Comparison of ENCODE assay signal across 17 cellular contexts in genomic region chr9:36040271-36040925, GRCh38. TPM values are rescaled to one million over a fixed set of nuclear protein-coding genes. Genes with fewer than 3 reads are reported as not detected.
DNase-seq lines count a peak whose midpoint lies in the region; ATAC-seq, FAIRE-seq and TF ChIP-seq lines count a peak whose summit lies in the region.
"Had no signal": no experiment of that assay in that cellular context is flagged by ENCODE, and none has a peak within 500 bp of the region (broad histone marks: within the 10 kb centered on the region; RNA-seq: fewer than 3 reads in every experiment).

No MANE protein-coding gene starts in this region.

- no peaks in the 10 kb centered on the region for H3K9me1 ChIP-seq in keratinocyte (ENCODE audit: control insufficient read depth, extremely low read depth, insufficient read depth, low read length)

- H3K36me3 ChIP-seq in GM23248 (ENCODE audit: low read depth) (peaks cover 16% of the 10 kb centered on the region; the same call in 1 of the 2 replicates), keratinocyte (ENCODE audit: control insufficient read depth in 2 of 2, extremely low read depth in 1 of 2, insufficient read depth in 2 of 2, low read length in 2 of 2) (no peaks in the 10 kb centered on the region)
- H3K36me3 ChIP-seq: esophagus muscularis mucosa, right lobe of liver had no signal

- H3K4me3 ChIP-seq in AG04450 (ENCODE audit: low read depth, low read length), result peak overlapping the region; percentile 43
- peak overlapping the region; percentile 93 for H3K4me3 ChIP-seq in GM23248
- no peak overlapping the region for H3K4me3 ChIP-seq in keratinocyte (ENCODE audit: control insufficient read depth in 2 of 3, extremely low read depth in 1 of 3, insufficient read depth in 2 of 3, low read depth in 1 of 3, low read length in 3 of 3)
- H3K4me3 ChIP-seq: esophagus muscularis mucosa, right lobe of liver had no signal

- peaks cover 62% of the 10 kb centered on the region for H3K4me1 ChIP-seq in GM23248 (ENCODE audit: insufficient read depth)
- H3K4me1 ChIP-seq in keratinocyte (ENCODE audit: control insufficient read depth, extremely low read depth, insufficient read depth, low read length), result peaks cover 20% of the 10 kb centered on the region
- H3K4me1 ChIP-seq: right lobe of liver had no signal

- H2AFZ ChIP-seq in GM23248 (no peak overlapping the region), keratinocyte (ENCODE audit: control insufficient read depth, low read length) (no peak overlapping the region)

- dilution Hi-C loops in keratinocyte (cut with MboI; ENCODE audit: extremely low pct_ligation_motif_present, low sequenced_read_pairs), result no loop called here

- CTCF ChIA-PET in AG04450 (lab: Charles Lee), result interaction anchor here (1.5 kb wide), 1 partner anchor 126 kb away, joined by 5 read pairs; no protein-coding TSS in a partner anchor
- CTCF ChIA-PET in RWPE1 (lab: Yijun Ruan, JAX), result interaction anchor here (0.6 kb wide), 1 partner anchor 295 kb away, joined by 3 read pairs; no protein-coding TSS in a partner anchor

- FAIRE-seq in keratinocyte (lab: Jason Lieb, UNC), result no peak

- H3K79me2 ChIP-seq in GM23248 (ENCODE audit: insufficient read depth), result peaks cover 89% of the 10 kb centered on the region
- peaks cover 14% of the 10 kb centered on the region for H3K79me2 ChIP-seq in keratinocyte (ENCODE audit: control insufficient read depth, insufficient read depth, low read length)

- no peaks in the 10 kb centered on the region for H3K9me2 ChIP-seq in GM23248 (ENCODE audit: insufficient read depth)

- ATAC-seq in GM21423 (IDR thresholded peaks at IDR 0.05; ENCODE audit: unreplicated experiment), result no peak
- ATAC-seq: activated naive CD8-positive, alpha-beta T cell treated with anti-CD3 and anti-CD28 coated beads, Interleukin-2, amount 50 U/mL, for 24 hours; right lobe of liver had no signal

- H3K9me3 ChIP-seq in AG04450 (ENCODE audit: control insufficient read depth, insufficient read depth, low read length), result no peaks in the 10 kb centered on the region
- H3K9me3 ChIP-seq in GM23248 (ENCODE audit: low read depth), result no peaks in the 10 kb centered on the region
- no peaks in the 10 kb centered on the region for H3K9me3 ChIP-seq in keratinocyte (ENCODE audit: control insufficient read depth, low read depth, low read length)
- H3K9me3 ChIP-seq: esophagus muscularis mucosa, right lobe of liver had no signal

- in situ Hi-C loops in GM23248 (cut with MboI), result no loop called here

- DNase-seq in AG04450 (ENCODE audit: low read depth, low spot score) (no peak), GM23248 (peak; percentile 47), keratinocyte (ENCODE audit: low read depth, low spot score) (no peak), GM19240 (ENCODE audit: insufficient read length, low spot score) (no peak), NCI-H446 treated with DMSO at 0.1 percent for 48 hours (lab: John Stamatoyannopoulos, UW) (no peak), RWPE1 (ENCODE audit: low spot score) (no peak)
- DNase-seq: activated CD4-positive, alpha-beta T cell treated with anti-CD3 and anti-CD28 coated beads for 1 hour; activated naive CD8-positive, alpha-beta T cell treated with anti-CD3 and anti-CD28 coated beads, Interleukin-2, amount 50 U/mL, for 24 hours; cortex of kidney; GOT3; hippocampal formation; NCI-H69; right lobe of liver; stimulated activated CD4-positive, alpha-beta T cell treated with anti-CD3 and anti-CD28 coated beads, Interleukin-4, amount 100 ng/mL, for 24 hours had no signal

- peak overlapping the region; percentile 99 for H3K4me2 ChIP-seq in GM23248 (ENCODE audit: unreplicated experiment)
- H3K4me2 ChIP-seq in keratinocyte (ENCODE audit: control insufficient read depth, extremely low read depth, insufficient read depth, low read depth, low read length), result peak overlapping the region; percentile 22

- TF ChIP-seq CTCF in AG04450 (IDR thresholded peaks at IDR 0.05; ENCODE audit: low read depth, low read length) (no peak), VCaP (conservative IDR thresholded peaks at IDR 0.05) (no peak), keratinocyte (optimal IDR thresholded peaks at IDR 0.05 in 1 of 3, IDR thresholded peaks at IDR 0.05 in 1 of 3, conservative IDR thresholded peaks at IDR 0.05 in 1 of 3; ENCODE audit: extremely low read depth in 1 of 3, insufficient read depth in 2 of 3, low read length in 3 of 3) (no peak), RWPE1 (conservative IDR thresholded peaks at IDR 0.05; ENCODE audit: low read depth) (no peak)

- POLR2A ChIA-PET in AG04450 (lab: Yijun Ruan, JAX) (interaction anchor here (0.6 to 1.5 kb wide), 3 partner anchors 11 to 62 kb away, joined by 4 to 5 read pairs (median 4); no protein-coding TSS in a partner anchor), RWPE1 (lab: Yijun Ruan, JAX; ENCODE audit: low non-redundant PET) (no interaction called here)

- H3K27me3 ChIP-seq in AG04450 (ENCODE audit: control insufficient read depth, insufficient read depth, low read length) (no peaks in the 10 kb centered on the region), GM23248 (replicated peaks; ENCODE audit: insufficient read depth) (no peaks in the 10 kb centered on the region), keratinocyte (ENCODE audit: control insufficient read depth, extremely low read depth, insufficient read depth, low read length) (no peaks in the 10 kb centered on the region)
- H3K27me3 ChIP-seq: esophagus muscularis mucosa, right lobe of liver had no signal

- 65 to 79% methylated on average over 1 of the region's 1 CpG for WGBS in GM23248 (ENCODE audit: low coverage in 1 of 2, low lambda C conversion rate in 2 of 2, missing lambda C conversion rate in 2 of 2), 2 experiments

- H4K20me1 ChIP-seq in GM23248 (ENCODE audit: insufficient read depth) (peaks cover 14% of the 10 kb centered on the region; the same call in 1 of the 2 replicates), keratinocyte (ENCODE audit: control insufficient read depth, extremely low read depth, insufficient read depth, low read length) (no peaks in the 10 kb centered on the region)

- H3K9ac ChIP-seq in GM23248, result peak overlapping the region; percentile 88; the same call in 1 of the 2 replicates
- H3K9ac ChIP-seq in keratinocyte (ENCODE audit: control insufficient read depth, extremely low read depth, insufficient read depth, low read length), result no peak overlapping the region

- peaks cover 80% of the 10 kb centered on the region for H3F3A ChIP-seq in GM23248 (ENCODE audit: insufficient read depth)

- H3K27ac ChIP-seq in AG04450 (ENCODE audit: low read depth, low read length) (no peak overlapping the region), GM23248 (peak overlapping the region; percentile 81), VCaP (peak overlapping the region; percentile 61), keratinocyte (ENCODE audit: control insufficient read depth, insufficient read depth, low read length) (no peak overlapping the region), RWPE1 (no peak overlapping the region)
- H3K27ac ChIP-seq: right lobe of liver had no signal

RNA-seq across cellular contexts. Expression of gene RECK, which starts 3.7 kb away (rescaled TPM):
- 103 and 112 TPM in 2 replicates for polyA plus RNA-seq in AG04450 (2011; rRNA removed)
- 62.4 and 62.8 TPM in 2 replicates for polyA minus RNA-seq in AG04450 (2011; rRNA and poly(A)+ RNA removed)
- total RNA-seq in GM23248 (2014; rRNA removed; shearing (Covaris generic)), result 113 and 127 TPM in 2 replicates
- polyA plus RNA-seq in GM23248 (2016; fragmentation: Nextera tagmentation; extraction: Ambion mirVana), result 161 and 165 TPM in 2 replicates
- polyA plus RNA-seq in keratinocyte, result 3.3 to 4.6 TPM (median 4.0 TPM) in 3 replicates
- polyA plus RNA-seq in keratinocyte (2011; ENCODE audit: low read depth), result 1.6 TPM
- 2.4 and 4.2 TPM in 2 replicates for polyA plus RNA-seq in keratinocyte (2011; cell fraction: cytosol; rRNA removed)
- polyA plus RNA-seq in keratinocyte (2011; cell fraction: nucleus; rRNA removed), result 7.0 and 7.8 TPM in 2 replicates
- polyA plus RNA-seq in keratinocyte (2012; ENCODE audit: low replicate concordance), result 1.5 and 3.4 TPM in 2 replicates
- 0.89 to 5.4 TPM (median 5.2 TPM) in 3 replicates for polyA minus RNA-seq in keratinocyte
- polyA minus RNA-seq in keratinocyte (2011; cell fraction: cytosol; rRNA and poly(A)+ RNA removed), result 3.6 TPM
- polyA minus RNA-seq in keratinocyte (2011; cell fraction: nucleus; rRNA and poly(A)+ RNA removed), result 4.1 and 10.2 TPM in 2 replicates

Comparison
In these comparisons a context has a peak if more than half of its experiments do, and no peak if none do; other contexts are left out.
1. H3K27ac ChIP-seq: peak in GM23248 (single experiment) and VCaP (single experiment); none in AG04450 (single experiment), keratinocyte (single experiment) and RWPE1 (single experiment).
2. H3K4me3 ChIP-seq: peak in AG04450 (single experiment) and GM23248 (single experiment); none in keratinocyte (0 of 3).
3. RNA of gene RECK, which starts 3.7 kb away (polyA plus RNA-seq): 161 to 165 TPM in GM23248 and 103 to 112 TPM in AG04450; 1.5 to 7.8 TPM in keratinocyte; every median in the first group is over 10 times any median in the second.